1 cellular context compared by ENCODE assay signal in genomic region chr7:100705753-100706671, GRCh38.
TF ChIP-seq lines count a peak whose summit lies in the region.

POP7 (plus strand) TSS chr7:100706121; CDS start chr7:100706831, 710 bp downstream.

TF ChIP-seq in HepG2, 621 proteins besides CTCF, POLR2A, EP300 and RAD21 (continued from another document):
- peak; percentile 50; the same call in 1 of the 2 replicates for TF ChIP-seq THAP7 (CRISPR knock-in tag; IDR thresholded peaks at IDR 0.05)
- no peak for TF ChIP-seq MEIS2 (CRISPR knock-in tag; IDR thresholded peaks at IDR 0.05)
- TF ChIP-seq ARHGAP35 (CRISPR knock-in tag; IDR thresholded peaks at IDR 0.05; ENCODE audit: borderline replicate concordance), result no peak
- TF ChIP-seq NFKB2 (CRISPR knock-in tag; IDR thresholded peaks at IDR 0.05; ENCODE audit: borderline replicate concordance), result peak; percentile 34; the same call in 1 of the 2 replicates
- TF ChIP-seq ZNF546 (CRISPR knock-in tag; conservative IDR thresholded peaks at IDR 0.05), result peak; percentile 74; the same call in 1 of the 2 replicates
- TF ChIP-seq HIC2 (CRISPR knock-in tag; IDR thresholded peaks at IDR 0.05; ENCODE audit: low read depth), result peak; percentile 59; the same call in 1 of the 2 replicates
- no peak for TF ChIP-seq MTERF4 (CRISPR knock-in tag; IDR thresholded peaks at IDR 0.05)
- no peak for TF ChIP-seq AHR (CRISPR knock-in tag; IDR thresholded peaks at IDR 0.05)
- TF ChIP-seq ZFY (CRISPR knock-in tag; IDR thresholded peaks at IDR 0.05), result peak; percentile 92
- TF ChIP-seq LBX2 (CRISPR knock-in tag; IDR thresholded peaks at IDR 0.05; ENCODE audit: borderline replicate concordance), result no peak
- no peak for TF ChIP-seq ZKSCAN5 (CRISPR knock-in tag; IDR thresholded peaks at IDR 0.05)
- TF ChIP-seq SUZ12 (IDR thresholded peaks at IDR 0.05; ENCODE audit: low read depth, low read length), result no peak
- peak; percentile 71; the same call in 1 of the 2 replicates for TF ChIP-seq TRAFD1 (CRISPR knock-in tag; IDR thresholded peaks at IDR 0.05; ENCODE audit: borderline replicate concordance)
- TF ChIP-seq ZNF33B (CRISPR knock-in tag; IDR thresholded peaks at IDR 0.05), result no peak
- TF ChIP-seq MYNN (CRISPR knock-in tag; IDR thresholded peaks at IDR 0.05; ENCODE audit: low read depth), result no peak
- TF ChIP-seq IKZF1 (IDR thresholded peaks at IDR 0.05), result no peak
